In genomic region chr7:1329261-1329660, GRCh38 we compare ENCODE assay signal across 18 cellular contexts.
DNase-seq lines count a peak whose midpoint lies in the region; ATAC-seq, FAIRE-seq and TF ChIP-seq lines count a peak whose summit lies in the region.
"Had no signal": no experiment of that assay in that cellular context is flagged by ENCODE, and none has a peak within 500 bp of the region (broad histone marks: within the 10 kb centered on the region; RNA-seq: fewer than 3 reads in every experiment).

No MANE protein-coding gene starts in this region.

- H3K36me3 ChIP-seq in BLaER1: no peaks in the 10 kb centered on the region
- H3K36me3 ChIP-seq in kidney (ENCODE audit: control insufficient read depth in 1 of 2, insufficient read depth in 2 of 2, low read length in 2 of 2): no peaks in the 10 kb centered on the region
- H3K36me3 ChIP-seq: BLaER1 treated with 17β-estradiol and CSF1 and Interleukin-3, amounts not matched to agents 10 nM and 100 nM had no signal

- H3K27ac ChIP-seq in BLaER1: no peak overlapping the region
- no peak overlapping the region for H3K27ac ChIP-seq in kidney (ENCODE audit: low read depth in 2 of 2, low read length in 2 of 2)
- H3K27ac ChIP-seq: BLaER1 treated with 17β-estradiol and CSF1 and Interleukin-3, amounts not matched to agents 10 nM and 100 nM; GM23248 had no signal

- H3K27me3 ChIP-seq in BLaER1: peaks cover 15% of the 10 kb centered on the region

- intact Hi-C loops in kidney (cut with DNase I) (no loop called here), posterior vena cava (cut with DNase I) (no loop called here)

- H3K9ac ChIP-seq in BLaER1: no peak overlapping the region
- H3K9ac ChIP-seq in kidney (ENCODE audit: low read length in 2 of 2): no peak overlapping the region
- H3K9ac ChIP-seq: BLaER1 treated with 17β-estradiol and CSF1 and Interleukin-3, amounts not matched to agents 10 nM and 100 nM; GM23248 had no signal

- FAIRE-seq in HTR-8/SVneo (lab: Jason Lieb, UNC): peak; percentile 28
- FAIRE-seq in kidney (lab: Jason Lieb, UNC): no peak
- FAIRE-seq: GM12878, GM18507 had no signal

- H3K4me3 Mint-ChIP-seq in activated naive CD8-positive, alpha-beta T cell treated with anti-CD3 and anti-CD28 coated beads, Interleukin-2, amount 50 U/mL, for 24 hours: no peak overlapping the region
- H3K4me3 Mint-ChIP-seq: CD4-positive, alpha-beta T cell; H9 had no signal

- H3K9me3 Mint-ChIP-seq in activated naive CD8-positive, alpha-beta T cell treated with anti-CD3 and anti-CD28 coated beads, Interleukin-2, amount 50 U/mL, for 24 hours: no peaks in the 10 kb centered on the region
- H3K9me3 Mint-ChIP-seq: CD4-positive, alpha-beta T cell had no signal

- H3K27me3 Mint-ChIP-seq in activated naive CD8-positive, alpha-beta T cell treated with anti-CD3 and anti-CD28 coated beads, Interleukin-2, amount 50 U/mL, for 24 hours: peaks cover 8% of the 10 kb centered on the region

- H3K4me2 ChIP-seq in BLaER1: 0 out of 2 replicates have a peak overlapping the region, but pooled peaks have one; percentile 84

- H3K4me1 Mint-ChIP-seq in activated naive CD8-positive, alpha-beta T cell treated with anti-CD3 and anti-CD28 coated beads, Interleukin-2, amount 50 U/mL, for 24 hours: no peaks in the 10 kb centered on the region
- H3K4me1 Mint-ChIP-seq: H9 had no signal

- DNase-seq in HTR-8/SVneo (ENCODE audit: insufficient read length, low spot score): no peak
- DNase-seq in kidney: peak; percentile 54
- DNase-seq in posterior vena cava (ENCODE audit: low spot score): peak; percentile 75
- no peak for DNase-seq in NCI-H187 treated with DMSO at 0.1 percent for 48 hours (lab: John Stamatoyannopoulos, UW)
- no peak for DNase-seq in activated naive CD8-positive, alpha-beta T cell treated with anti-CD3 and anti-CD28 coated beads, Interleukin-2, amount 50 U/mL, for 24 hours
- DNase-seq in ureter (ENCODE audit: low spot score): no peak
- DNase-seq: 8988T; AML-193; Calu3; CD4-positive, alpha-beta T cell; DMS 273 treated with DMSO at 0.1 percent for 48 hours; DMS79; GM23248; H9 had no signal

- ATAC-seq in activated naive CD8-positive, alpha-beta T cell treated with anti-CD3 and anti-CD28 coated beads, Interleukin-2, amount 50 U/mL, for 24 hours: no peak
- ATAC-seq: GM12878 had no signal

- no peaks in the 10 kb centered on the region for H3K9me3 ChIP-seq in BLaER1
- H3K9me3 ChIP-seq in kidney (ENCODE audit: control insufficient read depth in 1 of 2, low read length in 2 of 2): no peaks in the 10 kb centered on the region
- H3K9me3 ChIP-seq: BLaER1 treated with 17β-estradiol and CSF1 and Interleukin-3, amounts not matched to agents 10 nM and 100 nM had no signal

- no peak for TF ChIP-seq CTCF in kidney (IDR thresholded peaks at IDR 0.05; ENCODE audit: borderline replicate concordance, extremely low read depth, insufficient read depth)

- H4K20me1 ChIP-seq in BLaER1: no peaks in the 10 kb centered on the region

- H3K4me1 ChIP-seq in BLaER1: peaks cover 39% of the 10 kb centered on the region
- H3K4me1 ChIP-seq in kidney (ENCODE audit: control insufficient read depth in 1 of 2, insufficient read depth in 1 of 2, low read depth in 1 of 2, low read length in 2 of 2): no peaks in the 10 kb centered on the region

- no peak overlapping the region for H3K27ac Mint-ChIP-seq in activated naive CD8-positive, alpha-beta T cell treated with anti-CD3 and anti-CD28 coated beads, Interleukin-2, amount 50 U/mL, for 24 hours
- H3K27ac Mint-ChIP-seq: CD4-positive, alpha-beta T cell; H9 had no signal

- H3K36me3 Mint-ChIP-seq in activated naive CD8-positive, alpha-beta T cell treated with anti-CD3 and anti-CD28 coated beads, Interleukin-2, amount 50 U/mL, for 24 hours (ENCODE audit: low read depth): no peaks in the 10 kb centered on the region

- H3K4me3 ChIP-seq in BLaER1 (no peak overlapping the region), kidney (ENCODE audit: low read length in 2 of 2) (no peak overlapping the region)
- H3K4me3 ChIP-seq: BLaER1 treated with 17β-estradiol and CSF1 and Interleukin-3, amounts not matched to agents 10 nM and 100 nM; GM12878; GM23248 had no signal

Comparison
In these comparisons a context has a peak if more than half of its experiments do, and no peak if none do; other contexts are left out.
1. DNase-seq: peak in kidney (single experiment) and posterior vena cava (single experiment); none in HTR-8/SVneo (single experiment), NCI-H187 treated with DMSO at 0.1 percent for 48 hours (single experiment), activated naive CD8-positive, alpha-beta T cell treated with anti-CD3 and anti-CD28 coated beads, Interleukin-2, amount 50 U/mL, for 24 hours (single experiment) and ureter (single experiment).